ENCODE assay signal across 1 cellular context in the genomic region with DNA sequence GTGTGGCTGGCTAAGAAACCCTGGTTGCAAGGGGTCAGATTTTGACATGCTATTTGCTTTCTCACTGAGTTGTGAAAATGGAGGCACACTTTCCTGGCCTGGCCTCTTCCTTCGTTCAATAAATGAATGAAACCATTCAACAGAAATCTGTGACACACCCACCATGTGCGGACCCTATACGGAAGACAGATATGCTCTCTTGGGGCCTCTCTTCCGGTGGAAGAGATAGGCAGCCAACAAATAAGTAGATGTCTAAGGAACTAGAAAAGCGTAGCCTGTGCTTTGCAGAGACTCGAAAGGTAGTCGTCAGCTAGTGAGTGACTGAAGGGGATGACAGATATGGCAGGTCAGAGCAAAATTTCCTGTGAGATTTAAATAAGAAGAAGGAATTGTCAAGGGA.
TF ChIP-seq lines count a peak whose summit lies in the region.

No MANE protein-coding gene starts in this region.

TF ChIP-seq in SK-N-SH treated with all-trans-retinoic acid at 6 μM for 48 hours, 23 proteins besides CTCF, POLR2A, EP300 and RAD21 (continued from another document):
- TF ChIP-seq, protein P1, sequence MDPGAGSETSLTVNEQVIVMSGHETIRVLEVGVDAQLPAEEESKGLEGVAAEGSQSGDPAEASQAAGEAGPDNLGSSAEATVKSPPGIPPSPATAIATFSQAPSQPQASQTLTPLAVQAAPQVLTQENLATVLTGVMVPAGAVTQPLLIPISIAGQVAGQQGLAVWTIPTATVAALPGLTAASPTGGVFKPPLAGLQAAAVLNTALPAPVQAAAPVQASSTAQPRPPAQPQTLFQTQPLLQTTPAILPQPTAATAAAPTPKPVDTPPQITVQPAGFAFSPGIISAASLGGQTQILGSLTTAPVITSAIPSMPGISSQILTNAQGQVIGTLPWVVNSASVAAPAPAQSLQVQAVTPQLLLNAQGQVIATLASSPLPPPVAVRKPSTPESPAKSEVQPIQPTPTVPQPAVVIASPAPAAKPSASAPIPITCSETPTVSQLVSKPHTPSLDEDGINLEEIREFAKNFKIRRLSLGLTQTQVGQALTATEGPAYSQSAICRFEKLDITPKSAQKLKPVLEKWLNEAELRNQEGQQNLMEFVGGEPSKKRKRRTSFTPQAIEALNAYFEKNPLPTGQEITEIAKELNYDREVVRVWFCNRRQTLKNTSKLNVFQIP (CRISPR knock-in tag; IDR thresholded peaks at IDR 0.05; ENCODE audit: borderline replicate concordance, low read depth) = no peak
- TF ChIP-seq ZNF565 (CRISPR knock-in tag; conservative IDR thresholded peaks at IDR 0.05; ENCODE audit: low read depth) (no peak), CSDC2 (CRISPR knock-in tag; IDR thresholded peaks at IDR 0.05) (no peak), OSR1 (CRISPR knock-in tag; IDR thresholded peaks at IDR 0.05) (no peak), ZNF70 (CRISPR knock-in tag; IDR thresholded peaks at IDR 0.05) (no peak)
